9 cellular contexts compared by ENCODE assay signal in the genomic region with DNA sequence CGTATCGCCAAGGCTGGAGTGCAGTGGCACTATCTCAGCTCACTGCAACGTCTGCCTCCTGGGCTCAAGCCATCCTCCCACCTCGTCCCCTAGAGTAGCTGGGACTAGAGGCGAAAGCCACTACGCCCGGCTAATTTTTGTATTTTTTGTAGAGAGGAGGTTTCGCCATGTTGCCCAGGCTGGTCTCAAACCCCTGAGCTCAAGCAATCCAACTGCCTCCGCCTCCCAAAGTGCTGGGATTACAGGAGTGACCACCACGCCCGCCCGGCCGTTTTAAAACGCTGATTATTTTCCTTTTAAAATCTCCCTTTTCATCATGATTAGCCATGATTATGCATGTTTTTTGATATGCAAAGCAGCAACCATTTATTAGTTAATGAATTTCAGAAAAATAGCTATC. TPM values are rescaled to one million over a fixed set of nuclear protein-coding genes. Genes with fewer than 3 reads are reported as not detected.
DNase-seq lines count a peak whose midpoint lies in the region; ATAC-seq and TF ChIP-seq lines count a peak whose summit lies in the region.
"Had no signal": no experiment of that assay in that cellular context is flagged by ENCODE, and none has a peak within 500 bp of the region (broad histone marks: within the 10 kb centered on the region; RNA-seq: fewer than 3 reads in every experiment).

No MANE protein-coding gene starts in this region.

- intact Hi-C loops in HCT116 (cut with micrococcal nuclease) = loop anchor here (5.0 to 10.0 kb wide), 3 partner anchors 193 to 594 kb away; no protein-coding TSS in a partner anchor

- no peak overlapping the region for H3K9ac ChIP-seq in BLaER1
- peak overlapping the region; percentile 87; the same call in 1 of the 2 replicates for H3K9ac ChIP-seq in HCT116 (ENCODE audit: low read length)

- peak overlapping the region; percentile 89 for H3K4me2 ChIP-seq in BLaER1
- H3K4me2 ChIP-seq in HCT116 (ENCODE audit: low read length) = peak overlapping the region; percentile 100; the same call in 1 of the 2 replicates

- H3K36me3 ChIP-seq in BLaER1 (peaks cover 44% of the 10 kb centered on the region), HCT116 (ENCODE audit: control insufficient read depth in 1 of 2, insufficient read depth in 2 of 2, low read length in 2 of 2) (no peaks in the 10 kb centered on the region), mesodermal cell (ENCODE audit: control insufficient read depth, insufficient read depth, low read length) (peaks cover 40% of the 10 kb centered on the region)

- H4K20me1 ChIP-seq in BLaER1 (peaks cover 14% of the 10 kb centered on the region; the same call in 1 of the 2 replicates), HCT116 (ENCODE audit: insufficient read depth) (no peaks in the 10 kb centered on the region)

- TF ChIP-seq CTCF in HCT116 (IDR thresholded peaks at IDR 0.05 in 2 of 3, conservative IDR thresholded peaks at IDR 0.05 in 1 of 3; ENCODE audit: borderline replicate concordance in 1 of 3, insufficient read depth in 1 of 3, low read depth in 2 of 3, low read length in 2 of 3) (no peak), astrocyte of the cerebellum (IDR thresholded peaks at IDR 0.05; ENCODE audit: low read depth, low read length, missing control alignments) (no peak)

- no peak overlapping the region for H2AFZ ChIP-seq in HCT116 (ENCODE audit: low read depth, low read length, poor library complexity, severe bottlenecking)

- no peaks in the 10 kb centered on the region for H3K27me3 ChIP-seq in BLaER1
- no peaks in the 10 kb centered on the region for H3K27me3 ChIP-seq in HCT116 (ENCODE audit: insufficient read depth, low read length)

- RAD21 ChIA-PET in HCT116 (lab: Charles Lee; ENCODE audit: low non-redundant PET in 1 of 2, low total read pairs in 2 of 2, uncharacterized antibody in 2 of 2, unreplicated experiment in 2 of 2) = no interaction called here

- no peak overlapping the region for H3K4me3 ChIP-seq in BLaER1
- no peak overlapping the region for H3K4me3 ChIP-seq in HCT116 (replicated peaks in 1 of 2; ENCODE audit: low read depth in 1 of 2, low read length in 2 of 2)
- H3K4me3 ChIP-seq in astrocyte of the cerebellum (ENCODE audit: low read depth, low read length) = peak overlapping the region; percentile 72
- peak overlapping the region; percentile 81 for H3K4me3 ChIP-seq in mesodermal cell (ENCODE audit: extremely low read depth, insufficient read depth, low read length, poor library complexity, severe bottlenecking)

- H3K9me2 ChIP-seq in HCT116 (ENCODE audit: insufficient read depth) = no peaks in the 10 kb centered on the region

- no peak for TF ChIP-seq RAD21 in HCT116 (IDR thresholded peaks at IDR 0.05; ENCODE audit: low read depth)

- peaks cover 5% of the 10 kb centered on the region; the same call in 1 of the 2 replicates for H3K79me2 ChIP-seq in HCT116 (ENCODE audit: insufficient read depth, low read length)

- no TSS peak for BruUV-seq in HCT116 (replicated peaks; lab: Mats Ljungman, UMichigan)

- H3K4me1 ChIP-seq in BLaER1 (peaks cover 30% of the 10 kb centered on the region), HCT116 (ENCODE audit: control insufficient read depth in 1 of 2, insufficient read depth in 2 of 2, low read length in 2 of 2) (peaks cover 13 to 42% of the 10 kb centered on the region in 2 experiments; a peak in 3 of 4 replicates), mesodermal cell (ENCODE audit: control insufficient read depth, insufficient read depth, low read length, poor library complexity, severe bottlenecking) (peaks cover 14% of the 10 kb centered on the region)

- POLR2A ChIA-PET in HCT116 (lab: Charles Lee) = no interaction called here

- DNase-seq in HCT116 (ENCODE audit: low read depth, low spot score) (no peak), astrocyte of the cerebellum (ENCODE audit: low read depth) (no peak), NCI-H2081 treated with DMSO at 0.1 percent for 48 hours (lab: John Stamatoyannopoulos, UW) (no peak), NAMALWA (ENCODE audit: low spot score) (no peak)
- DNase-seq: activated CD4-positive, alpha-beta T cell treated with anti-CD3 and anti-CD28 coated beads, Interleukin-2, amount 50 U/mL, for 1 hour had no signal

- WGBS in mesodermal cell (ENCODE audit: insufficient coverage in 2 of 2), 2 experiments = 67 to 100% methylated on average over 1 to 3 of the region's 14 CpGs

- no peak overlapping the region for H3K27ac ChIP-seq in BLaER1
- H3K27ac ChIP-seq in HCT116 (ENCODE audit: low read depth, low read length) = no peak overlapping the region
- H3K27ac ChIP-seq in mesodermal cell (ENCODE audit: low read depth, low read length, severe bottlenecking) = no peak overlapping the region

- TF ChIP-seq POLR2A in HCT116 (IDR thresholded peaks at IDR 0.05; ENCODE audit: borderline replicate concordance, extremely low read depth, insufficient read depth, insufficient read length) = no peak

- CTCF ChIA-PET in HCT116 (lab: Charles Lee) = no interaction called here

- in situ Hi-C loops in astrocyte of the cerebellum (cut with HindIII; ENCODE audit: low sequenced_read_pairs) = no loop called here

- H3K9me3 ChIP-seq in BLaER1 (no peaks in the 10 kb centered on the region), HCT116 (ENCODE audit: control insufficient read depth in 1 of 2, insufficient read depth in 1 of 2, low read depth in 1 of 2, low read length in 2 of 2) (no peaks in the 10 kb centered on the region), mesodermal cell (ENCODE audit: control insufficient read depth, low read length) (no peaks in the 10 kb centered on the region)

- no peak for ATAC-seq in HCT116
- no peak for ATAC-seq in HG03095 (IDR thresholded peaks at IDR 0.05; ENCODE audit: unreplicated experiment)
- no peak for ATAC-seq in HG03457 (IDR thresholded peaks at IDR 0.05; ENCODE audit: unreplicated experiment)

TF ChIP-seq in HCT116, 20 proteins besides CTCF, POLR2A, EP300 and RAD21 (continues in another document):
- TF ChIP-seq POLR2AphosphoS5 (IDR thresholded peaks at IDR 0.05; ENCODE audit: low read depth, low read length) (no peak), SP1 (IDR thresholded peaks at IDR 0.05; ENCODE audit: low read depth) (no peak), YY1 (IDR thresholded peaks at IDR 0.05; ENCODE audit: extremely low read depth, insufficient replicate concordance, low read depth, low read length) (no peak), CEBPB (IDR thresholded peaks at IDR 0.05; ENCODE audit: low read depth) (no peak), SIN3A (IDR thresholded peaks at IDR 0.05; ENCODE audit: low read depth) (no peak), EGR1 (IDR thresholded peaks at IDR 0.05; ENCODE audit: low read depth) (no peak), CBX3 (IDR thresholded peaks at IDR 0.05; ENCODE audit: low read depth) (no peak), ELF1 (IDR thresholded peaks at IDR 0.05; ENCODE audit: borderline replicate concordance, low read depth) (no peak), FOSL1 (IDR thresholded peaks at IDR 0.05; ENCODE audit: low read depth) (no peak), JUND (IDR thresholded peaks at IDR 0.05) (no peak), EZH2phosphoT487 (IDR thresholded peaks at IDR 0.05; ENCODE audit: borderline replicate concordance) (no peak), ZFX (IDR thresholded peaks at IDR 0.05) (no peak), ZNF274 (IDR thresholded peaks at IDR 0.05; ENCODE audit: low read depth, low read length) (no peak), EZH2 (IDR thresholded peaks at IDR 0.05) (no peak), SRF (IDR thresholded peaks at IDR 0.05; ENCODE audit: low read depth) (no peak)
- TF ChIP-seq, protein P1, sequence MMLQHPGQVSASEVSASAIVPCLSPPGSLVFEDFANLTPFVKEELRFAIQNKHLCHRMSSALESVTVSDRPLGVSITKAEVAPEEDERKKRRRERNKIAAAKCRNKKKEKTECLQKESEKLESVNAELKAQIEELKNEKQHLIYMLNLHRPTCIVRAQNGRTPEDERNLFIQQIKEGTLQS (IDR thresholded peaks at IDR 0.05) = no peak
- TF ChIP-seq, protein P2, sequence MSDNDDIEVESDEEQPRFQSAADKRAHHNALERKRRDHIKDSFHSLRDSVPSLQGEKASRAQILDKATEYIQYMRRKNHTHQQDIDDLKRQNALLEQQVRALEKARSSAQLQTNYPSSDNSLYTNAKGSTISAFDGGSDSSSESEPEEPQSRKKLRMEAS (IDR thresholded peaks at IDR 0.05) = no peak
- TF ChIP-seq, protein P3, sequence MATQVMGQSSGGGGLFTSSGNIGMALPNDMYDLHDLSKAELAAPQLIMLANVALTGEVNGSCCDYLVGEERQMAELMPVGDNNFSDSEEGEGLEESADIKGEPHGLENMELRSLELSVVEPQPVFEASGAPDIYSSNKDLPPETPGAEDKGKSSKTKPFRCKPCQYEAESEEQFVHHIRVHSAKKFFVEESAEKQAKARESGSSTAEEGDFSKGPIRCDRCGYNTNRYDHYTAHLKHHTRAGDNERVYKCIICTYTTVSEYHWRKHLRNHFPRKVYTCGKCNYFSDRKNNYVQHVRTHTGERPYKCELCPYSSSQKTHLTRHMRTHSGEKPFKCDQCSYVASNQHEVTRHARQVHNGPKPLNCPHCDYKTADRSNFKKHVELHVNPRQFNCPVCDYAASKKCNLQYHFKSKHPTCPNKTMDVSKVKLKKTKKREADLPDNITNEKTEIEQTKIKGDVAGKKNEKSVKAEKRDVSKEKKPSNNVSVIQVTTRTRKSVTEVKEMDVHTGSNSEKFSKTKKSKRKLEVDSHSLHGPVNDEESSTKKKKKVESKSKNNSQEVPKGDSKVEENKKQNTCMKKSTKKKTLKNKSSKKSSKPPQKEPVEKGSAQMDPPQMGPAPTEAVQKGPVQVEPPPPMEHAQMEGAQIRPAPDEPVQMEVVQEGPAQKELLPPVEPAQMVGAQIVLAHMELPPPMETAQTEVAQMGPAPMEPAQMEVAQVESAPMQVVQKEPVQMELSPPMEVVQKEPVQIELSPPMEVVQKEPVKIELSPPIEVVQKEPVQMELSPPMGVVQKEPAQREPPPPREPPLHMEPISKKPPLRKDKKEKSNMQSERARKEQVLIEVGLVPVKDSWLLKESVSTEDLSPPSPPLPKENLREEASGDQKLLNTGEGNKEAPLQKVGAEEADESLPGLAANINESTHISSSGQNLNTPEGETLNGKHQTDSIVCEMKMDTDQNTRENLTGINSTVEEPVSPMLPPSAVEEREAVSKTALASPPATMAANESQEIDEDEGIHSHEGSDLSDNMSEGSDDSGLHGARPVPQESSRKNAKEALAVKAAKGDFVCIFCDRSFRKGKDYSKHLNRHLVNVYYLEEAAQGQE (IDR thresholded peaks at IDR 0.05; ENCODE audit: low read depth) = no peak

RNA-seq across cellular contexts. Expression of a gene that starts 2.2 kb away (rescaled TPM):
- 7.0 TPM for total RNA-seq in HCT116 (2021; ENCODE audit: unreplicated experiment)
- 1.3 and 1.6 TPM in 2 replicates for polyA plus RNA-seq in HCT116 (2012)
- 23.0 TPM for polyA plus RNA-seq in mesodermal cell (2013, experiment 1 of 2)
- polyA plus RNA-seq in mesodermal cell (2013, experiment 2 of 2) = 25.4 TPM

Comparison
In these comparisons a context has a peak if more than half of its experiments do, and no peak if none do; other contexts are left out.
1. H3K4me3 ChIP-seq: peak in astrocyte of the cerebellum (single experiment) and mesodermal cell (single experiment); none in BLaER1 (single experiment) and HCT116 (0 of 2).